In genomic region chr13:38180670-38181069, GRCh38 we compare ENCODE assay signal across 10 cellular contexts.
DNase-seq lines count a peak whose midpoint lies in the region; ATAC-seq, FAIRE-seq and TF ChIP-seq lines count a peak whose summit lies in the region.
"Had no signal": no experiment of that assay in that cellular context is flagged by ENCODE, and none has a peak within 500 bp of the region (broad histone marks: within the 10 kb centered on the region; RNA-seq: fewer than 3 reads in every experiment).

No MANE protein-coding gene starts in this region.

- H3K9me2 ChIP-seq in GM23248 (ENCODE audit: insufficient read depth), result no peaks in the 10 kb centered on the region
- H3K9me2 ChIP-seq in PC-3 (replicated peaks; ENCODE audit: low read length), result no peaks in the 10 kb centered on the region

- H3K27me3 Mint-ChIP-seq in activated CD4-positive, alpha-beta T cell treated with anti-CD3 and anti-CD28 coated beads for 36 hours, result no peaks in the 10 kb centered on the region
- no peaks in the 10 kb centered on the region for H3K27me3 Mint-ChIP-seq in natural killer cell (ENCODE audit: low read depth in 2 of 2)

- H3K4me1 Mint-ChIP-seq in activated CD4-positive, alpha-beta T cell treated with anti-CD3 and anti-CD28 coated beads for 36 hours, result peaks cover 12% of the 10 kb centered on the region
- peaks cover 14 to 17% of the 10 kb centered on the region in 2 donors for H3K4me1 Mint-ChIP-seq in natural killer cell

- H3K9ac ChIP-seq in GM23248, result 0 out of 2 replicates have a peak overlapping the region, but pooled peaks have one; percentile 19
- H3K9ac ChIP-seq in PC-3 (ENCODE audit: low read length), result no peak overlapping the region

- no peaks in the 10 kb centered on the region for H3K27me3 ChIP-seq in GM23248 (replicated peaks; ENCODE audit: insufficient read depth)
- H3K27me3 ChIP-seq in PC-3 (ENCODE audit: low read length), result no peaks in the 10 kb centered on the region

- peak overlapping the region; percentile 45 for H3K27ac Mint-ChIP-seq in activated CD4-positive, alpha-beta T cell treated with anti-CD3 and anti-CD28 coated beads for 36 hours
- peak overlapping the region; percentile 50 to 53 for H3K27ac Mint-ChIP-seq in natural killer cell

- no TSS peak for BruUV-seq in PC-3 (replicated peaks; lab: Mats Ljungman, UMichigan)

- no peak for DNase-seq in activated CD4-positive, alpha-beta T cell treated with anti-CD3 and anti-CD28 coated beads for 36 hours
- no peak for DNase-seq in activated CD4-positive, alpha-beta T cell treated with anti-CD3 and anti-CD28 coated beads for 48 hours
- DNase-seq in GM23248, result peak; percentile 19
- no peak for DNase-seq in PC-3
- no peak for DNase-seq in natural killer cell
- no peak for DNase-seq in urothelium cell line (ENCODE audit: low spot score)
- no peak for DNase-seq in activated gamma-delta T cell treated with Interleukin-2 at 50 U/mL for 16 hours
- DNase-seq in DMS53 (lab: John Stamatoyannopoulos, UW), result no peak
- DNase-seq: NCI-H146 had no signal

- peaks cover 14% of the 10 kb centered on the region for H3K4me1 ChIP-seq in GM23248 (ENCODE audit: insufficient read depth)
- H3K4me1 ChIP-seq in PC-3 (ENCODE audit: insufficient read depth, low read length), result no peaks in the 10 kb centered on the region
- H3K4me1 ChIP-seq: A549 had no signal

- no peaks in the 10 kb centered on the region for H3K36me3 Mint-ChIP-seq in activated CD4-positive, alpha-beta T cell treated with anti-CD3 and anti-CD28 coated beads for 36 hours (ENCODE audit: low read depth)
- no peaks in the 10 kb centered on the region for H3K36me3 Mint-ChIP-seq in natural killer cell

- H3K4me3 ChIP-seq in GM23248 (peak overlapping the region; percentile 48), PC-3 (ENCODE audit: low read length) (no peak overlapping the region)
- H3K4me3 ChIP-seq: A549 had no signal

- H3K79me2 ChIP-seq in GM23248 (ENCODE audit: insufficient read depth) (no peaks in the 10 kb centered on the region), PC-3 (ENCODE audit: low read length) (no peaks in the 10 kb centered on the region)

- H3K36me3 ChIP-seq in GM23248 (ENCODE audit: low read depth) (no peaks in the 10 kb centered on the region), PC-3 (ENCODE audit: low read depth, low read length) (no peaks in the 10 kb centered on the region)

- H2AFZ ChIP-seq in GM23248 (peak overlapping the region; percentile 66), PC-3 (ENCODE audit: low read length) (no peak overlapping the region)

- no peaks in the 10 kb centered on the region for H3K9me3 Mint-ChIP-seq in activated CD4-positive, alpha-beta T cell treated with anti-CD3 and anti-CD28 coated beads for 36 hours (ENCODE audit: low read depth)
- H3K9me3 Mint-ChIP-seq in natural killer cell, result peaks cover 8 to 12% of the 10 kb centered on the region in 2 donors

- WGBS in GM23248 (ENCODE audit: low coverage in 1 of 2, low lambda C conversion rate in 2 of 2, missing lambda C conversion rate in 2 of 2), 2 experiments, result 44 to 69% methylated on average over 1 of the region's 1 CpG

- ATAC-seq in activated CD4-positive, alpha-beta T cell treated with anti-CD3 and anti-CD28 coated beads for 36 hours, result no peak
- ATAC-seq in PC-3, result no peak
- no peak for ATAC-seq in natural killer cell
- ATAC-seq: A549 had no signal

- CTCF ChIA-PET in activated CD4-positive, alpha-beta T cell treated with anti-CD3 and anti-CD28 coated beads for 36 hours (lab: Charles Lee), result no interaction called here
- CTCF ChIA-PET in PC-3 (lab: Charles Lee), result no interaction called here

- POLR2A ChIA-PET in activated CD4-positive, alpha-beta T cell treated with anti-CD3 and anti-CD28 coated beads for 36 hours (lab: Charles Lee), result no interaction called here
- POLR2A ChIA-PET in PC-3 (lab: Charles Lee; ENCODE audit: unreplicated experiment), result no interaction called here

- in situ Hi-C loops in GM23248 (cut with MboI), result no loop called here

- H3K27ac ChIP-seq in GM23248 (peak overlapping the region; percentile 39), PC-3 (ENCODE audit: low read length) (no peak overlapping the region)
- H3K27ac ChIP-seq: A549 had no signal

- H4K20me1 ChIP-seq in GM23248 (ENCODE audit: insufficient read depth) (no peaks in the 10 kb centered on the region), PC-3 (ENCODE audit: low read length) (no peaks in the 10 kb centered on the region)

- H3K4me2 ChIP-seq in GM23248 (ENCODE audit: unreplicated experiment) (peak overlapping the region; percentile 71), PC-3 (ENCODE audit: low read length) (peak overlapping the region; percentile 32; the same call in 1 of the 2 replicates)
- H3K4me2 ChIP-seq: A549 had no signal

- intact Hi-C loops in activated CD4-positive, alpha-beta T cell treated with anti-CD3 and anti-CD28 coated beads for 36 hours (cut with DNase I, micrococcal nuclease), result no loop called here
- intact Hi-C loops in PC-3 (cut with micrococcal nuclease), result no loop called here
- intact Hi-C loops in natural killer cell (cut with micrococcal nuclease), result no loop called here

- no peaks in the 10 kb centered on the region for H3K9me3 ChIP-seq in GM23248 (ENCODE audit: low read depth)
- H3K9me3 ChIP-seq in PC-3 (ENCODE audit: low read length), result no peaks in the 10 kb centered on the region
- H3K9me3 ChIP-seq: A549 had no signal

- peak overlapping the region; percentile 59 for H3K4me3 Mint-ChIP-seq in activated CD4-positive, alpha-beta T cell treated with anti-CD3 and anti-CD28 coated beads for 36 hours
- H3K4me3 Mint-ChIP-seq in natural killer cell, result peak overlapping the region; percentile 52

- TF ChIP-seq CTCF in PC-3 (conservative IDR thresholded peaks at IDR 0.05; ENCODE audit: low read depth, low read length), result no peak
- TF ChIP-seq CTCF in natural killer cell (IDR thresholded peaks at IDR 0.05), result no peak

- FAIRE-seq in urothelium cell line (lab: Jason Lieb, UNC), result no peak
- FAIRE-seq: A549 had no signal

- 0 out of 2 replicates have a peak, but pooled peaks cover 5% of the 10 kb centered on the region for H3F3A ChIP-seq in GM23248 (ENCODE audit: insufficient read depth)
- H3F3A ChIP-seq in PC-3 (ENCODE audit: low read length, unreplicated experiment), result no peaks in the 10 kb centered on the region
